Comparison of ENCODE assay signal across 22 cellular contexts in genomic region chr10:17747883-17748550, GRCh38. TPM values are rescaled to one million over a fixed set of nuclear protein-coding genes. Genes with fewer than 3 reads are reported as not detected.
DNase-seq lines count a peak whose midpoint lies in the region; ATAC-seq, FAIRE-seq and TF ChIP-seq lines count a peak whose summit lies in the region.
"Had no signal": no experiment of that assay in that cellular context is flagged by ENCODE, and none has a peak within 500 bp of the region (broad histone marks: within the 10 kb centered on the region; RNA-seq: fewer than 3 reads in every experiment).

No MANE protein-coding gene starts in this region.

- POLR2A ChIA-PET in activated CD4-positive, alpha-beta T cell treated with anti-CD3 and anti-CD28 coated beads for 36 hours (lab: Charles Lee): no interaction called here

- no peaks in the 10 kb centered on the region for H3K27me3 Mint-ChIP-seq in activated CD4-positive, alpha-beta T cell treated with anti-CD3 and anti-CD28 coated beads for 36 hours
- H3K27me3 Mint-ChIP-seq: naive B cell; stimulated activated naive CD8-positive, alpha-beta T cell treated with anti-CD3 and anti-CD28 coated beads, Interleukin-15, Interleukin-2, amounts not matched to agents 100 ng/mL and 50 ng/mL, for 24 hours had no signal

- TF ChIP-seq CTCF in left ventricle myocardium inferior (IDR thresholded peaks at IDR 0.05; ENCODE audit: borderline replicate concordance) (no peak), bronchial epithelial cell (IDR thresholded peaks at IDR 0.05; ENCODE audit: insufficient read depth, low read length, severe bottlenecking) (no peak)

- no peaks in the 10 kb centered on the region for H3K9me3 ChIP-seq in left ventricle myocardium inferior (replicated peaks)
- H3K9me3 ChIP-seq: prostate gland, uterus had no signal

- H3K36me3 Mint-ChIP-seq in activated CD4-positive, alpha-beta T cell treated with anti-CD3 and anti-CD28 coated beads for 36 hours (ENCODE audit: low read depth): no peaks in the 10 kb centered on the region
- H3K36me3 Mint-ChIP-seq: naive B cell had no signal

- H3K36me3 ChIP-seq in left ventricle myocardium inferior (no peaks in the 10 kb centered on the region), bronchial epithelial cell (ENCODE audit: control insufficient read depth, insufficient read depth, low read length) (no peaks in the 10 kb centered on the region)
- H3K36me3 ChIP-seq: brain microvascular endothelial cell, prostate gland, uterus had no signal

- H3K27ac Mint-ChIP-seq in activated CD4-positive, alpha-beta T cell treated with anti-CD3 and anti-CD28 coated beads for 36 hours: no peak overlapping the region
- H3K27ac Mint-ChIP-seq: stimulated activated naive CD8-positive, alpha-beta T cell treated with anti-CD3 and anti-CD28 coated beads, Interleukin-15, Interleukin-2, amounts not matched to agents 100 ng/mL and 50 ng/mL, for 24 hours had no signal

- DNase-seq in Right ventricle myocardium inferior (ENCODE audit: missing footprints) (no peak), left ventricle myocardium inferior (no peak), bronchial epithelial cell (ENCODE audit: low read depth) (peak; percentile 9), iris pigment epithelial cell (ENCODE audit: low read depth) (peak; percentile 51), stromal cell of bone marrow (ENCODE audit: low read depth) (peak; percentile 32), NCI-H748 treated with DMSO at 0.1 percent for 48 hours (lab: John Stamatoyannopoulos, UW) (no peak)
- DNase-seq in activated CD4-positive, alpha-beta T cell treated with anti-CD3 and anti-CD28 coated beads for 36 hours: no peak
- DNase-seq: activated CD4-positive, alpha-beta T cell treated with anti-CD3 and anti-CD28 coated beads for 4 hours; activated naive CD4-positive, alpha-beta T cell treated with Interleukin-2 at 50 U/mL for 16 hours; brain microvascular endothelial cell; CD8-positive, alpha-beta memory T cell; foreskin keratinocyte; Kasumi-1; naive B cell; NCI-H1436; NCI-H345; SHP77 treated with DMSO at 0.1 percent for 48 hours; uterus had no signal

- no peak overlapping the region for H3K4me3 ChIP-seq in left ventricle myocardium inferior
- no peak overlapping the region for H3K4me3 ChIP-seq in bronchial epithelial cell (ENCODE audit: low read depth, low read length)
- H3K4me3 ChIP-seq: GM12878, prostate gland, uterus had no signal

- peaks cover 5% of the 10 kb centered on the region for H3K4me1 Mint-ChIP-seq in activated CD4-positive, alpha-beta T cell treated with anti-CD3 and anti-CD28 coated beads for 36 hours

- intact Hi-C loops in Right ventricle myocardium inferior (cut with DNase I) (no loop called here), left ventricle myocardium inferior (cut with micrococcal nuclease) (no loop called here)
- intact Hi-C loops in activated CD4-positive, alpha-beta T cell treated with anti-CD3 and anti-CD28 coated beads for 36 hours (cut with DNase I, micrococcal nuclease): loop anchor here in 1 of 2 experiments (10.0 kb wide), 1 partner anchor 453 kb away; no protein-coding TSS in a partner anchor

- no peaks in the 10 kb centered on the region for H3K9me3 Mint-ChIP-seq in activated CD4-positive, alpha-beta T cell treated with anti-CD3 and anti-CD28 coated beads for 36 hours (ENCODE audit: low read depth)
- H3K9me3 Mint-ChIP-seq: CD8-positive, alpha-beta memory T cell; naive B cell; stimulated activated naive CD8-positive, alpha-beta T cell treated with anti-CD3 and anti-CD28 coated beads, Interleukin-15, Interleukin-2, amounts not matched to agents 100 ng/mL and 50 ng/mL, for 24 hours had no signal

- peaks cover 19% of the 10 kb centered on the region for H3K4me1 ChIP-seq in left ventricle myocardium inferior
- H3K4me1 ChIP-seq: foreskin keratinocyte, prostate gland, uterus had no signal

- no peak overlapping the region for H3K27ac ChIP-seq in left ventricle myocardium inferior (replicated peaks)
- H3K27ac ChIP-seq: brain microvascular endothelial cell, foreskin keratinocyte, prostate gland, uterus had no signal

- FAIRE-seq in bronchial epithelial cell (lab: Jason Lieb, UNC): peak; percentile 93
- FAIRE-seq: GM12878 had no signal

- ATAC-seq in Right ventricle myocardium inferior (peak; percentile 31), GM18520 (IDR thresholded peaks at IDR 0.05; ENCODE audit: unreplicated experiment) (no peak)
- ATAC-seq in activated CD4-positive, alpha-beta T cell treated with anti-CD3 and anti-CD28 coated beads for 36 hours: no peak
- ATAC-seq: foreskin keratinocyte, GM12878 had no signal

- CTCF ChIA-PET in activated CD4-positive, alpha-beta T cell treated with anti-CD3 and anti-CD28 coated beads for 36 hours (lab: Charles Lee): no interaction called here

- no peaks in the 10 kb centered on the region for H3K27me3 ChIP-seq in left ventricle myocardium inferior (ENCODE audit: low read depth)
- no peaks in the 10 kb centered on the region for H3K27me3 ChIP-seq in bronchial epithelial cell (ENCODE audit: control insufficient read depth, insufficient read depth, low read length)
- H3K27me3 ChIP-seq: brain microvascular endothelial cell, foreskin keratinocyte, uterus had no signal

- no peak overlapping the region for H3K4me3 Mint-ChIP-seq in activated CD4-positive, alpha-beta T cell treated with anti-CD3 and anti-CD28 coated beads for 36 hours
- H3K4me3 Mint-ChIP-seq: CD8-positive, alpha-beta memory T cell; naive B cell; stimulated activated naive CD8-positive, alpha-beta T cell treated with anti-CD3 and anti-CD28 coated beads, Interleukin-15, Interleukin-2, amounts not matched to agents 100 ng/mL and 50 ng/mL, for 24 hours had no signal

RNA-seq across cellular contexts. Expression of gene TMEM236, which starts 4.0 kb away (rescaled TPM):
- total RNA-seq in Right ventricle myocardium inferior: 0.51 TPM
- 0.66 TPM for total RNA-seq in left ventricle myocardium inferior
- under 0.01 and 0.26 TPM in 2 replicates for total RNA-seq in bronchial epithelial cell
- total RNA-seq in activated CD4-positive, alpha-beta T cell treated with anti-CD3 and anti-CD28 coated beads for 36 hours: under 1 TPM; 0.02 to 0.05 TPM
- total RNA-seq: GM12878 had no signal

Comparison
In these comparisons a context has a peak if more than half of its experiments do, and no peak if none do; other contexts are left out.
1. DNase-seq: peak in bronchial epithelial cell (single experiment), iris pigment epithelial cell (single experiment) and stromal cell of bone marrow (single experiment); none in Right ventricle myocardium inferior (single experiment), left ventricle myocardium inferior (single experiment), NCI-H748 treated with DMSO at 0.1 percent for 48 hours (single experiment) and activated CD4-positive, alpha-beta T cell treated with anti-CD3 and anti-CD28 coated beads for 36 hours (single experiment).